8 cellular contexts compared by ENCODE assay signal in genomic region chr9:105901514-105902109, GRCh38.
A peak's percentile ranks its signal among the peaks of the same experiment; 100 is the strongest.
DNase-seq lines count a peak whose midpoint lies in the region; ATAC-seq and TF ChIP-seq lines count a peak whose summit lies in the region.

No MANE protein-coding gene starts in this region.

- no peaks in the 10 kb centered on the region for H3K36me3 ChIP-seq in H7 (replicated peaks; ENCODE audit: control insufficient read depth, insufficient read depth, low read length)
- H3K36me3 ChIP-seq in breast epithelium: no peaks in the 10 kb centered on the region
- no peaks in the 10 kb centered on the region for H3K36me3 ChIP-seq in left lung

- no peak for TF ChIP-seq POLR2A in breast epithelium (IDR thresholded peaks at IDR 0.05)

- intact Hi-C loops in breast epithelium (cut with DNase I; ENCODE audit: low total_unique reads) (loop anchor here (1.0 kb wide), 1 partner anchor 11 kb away; no protein-coding TSS in a partner anchor), left lung (cut with DNase I) (no loop called here)

- H3K9me3 ChIP-seq in breast epithelium (no peaks in the 10 kb centered on the region), left lung (no peaks in the 10 kb centered on the region)

- H3K27me3 ChIP-seq in H7 (ENCODE audit: control insufficient read depth, insufficient read depth, low read length): no peaks in the 10 kb centered on the region
- H3K27me3 ChIP-seq in breast epithelium: no peaks in the 10 kb centered on the region
- H3K27me3 ChIP-seq in left lung: no peaks in the 10 kb centered on the region

- DNase-seq in NCI-H1417 (lab: John Stamatoyannopoulos, UW): peak; percentile 24 to 81 (median 60)
- DNase-seq in NCI-H1417 treated with DMSO at 0.1 percent for 48 hours (lab: John Stamatoyannopoulos, UW): no peak
- peak; percentile 76 for DNase-seq in H7
- DNase-seq in NCI-H2029 treated with DMSO at 0.1 percent for 48 hours (lab: John Stamatoyannopoulos, UW): peak; percentile 17
- no peak for DNase-seq in breast epithelium (ENCODE audit: low spot score in 2 of 2)
- peak in 1 of 2 donors; percentile 35 for DNase-seq in left lung
- no peak for DNase-seq in NCI-H187 treated with DMSO at 0.1 percent for 48 hours (lab: John Stamatoyannopoulos, UW)

- ATAC-seq in left lung: peak; percentile 96
- ATAC-seq in HG02840 (IDR thresholded peaks at IDR 0.05; ENCODE audit: low FRiP score, unreplicated experiment): no peak

- H3K4me1 ChIP-seq in breast epithelium (no peaks in the 10 kb centered on the region), left lung (no peaks in the 10 kb centered on the region)

- H3K27ac ChIP-seq in breast epithelium (no peak overlapping the region), left lung (no peak overlapping the region)

- H3K4me3 ChIP-seq in H7 (ENCODE audit: insufficient read depth, low read depth, low read length) (no peak overlapping the region), breast epithelium (no peak overlapping the region), left lung (no peak overlapping the region)

- TF ChIP-seq CTCF in breast epithelium (IDR thresholded peaks at IDR 0.05): peak in 2 of 3 donors; percentile 44 to 61
- TF ChIP-seq CTCF in left lung (IDR thresholded peaks at IDR 0.05): peak; percentile 30 to 45

Comparison
In these comparisons a context has a peak if more than half of its experiments do, and no peak if none do; other contexts are left out.
1. DNase-seq: peak in NCI-H1417 (3 of 3), H7 (single experiment) and NCI-H2029 treated with DMSO at 0.1 percent for 48 hours (single experiment); none in NCI-H1417 treated with DMSO at 0.1 percent for 48 hours (single experiment), breast epithelium (0 of 2) and NCI-H187 treated with DMSO at 0.1 percent for 48 hours (single experiment).